Comparison of ENCODE assay signal across 17 cellular contexts in the genomic region with DNA sequence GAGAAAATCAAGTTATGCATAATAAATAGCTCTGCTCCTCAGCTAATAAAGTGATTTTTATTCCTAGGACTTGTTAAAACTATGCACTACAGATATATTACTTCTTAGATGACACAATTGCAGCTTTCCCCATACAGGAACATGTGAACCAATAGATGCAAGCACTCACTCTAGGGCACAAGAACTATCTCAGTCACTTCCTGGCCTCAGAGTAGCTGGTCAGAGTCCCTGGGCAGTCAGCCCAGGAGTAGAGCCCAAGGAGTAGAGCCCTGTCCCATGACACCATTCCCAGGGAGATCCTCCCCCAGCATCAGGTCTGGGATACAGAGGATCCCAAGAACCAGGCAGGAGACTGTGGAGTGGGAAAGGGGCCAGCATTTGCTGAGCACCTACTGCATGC. TPM values are rescaled to one million over a fixed set of nuclear protein-coding genes. Genes with fewer than 3 reads are reported as not detected.
DNase-seq lines count a peak whose midpoint lies in the region; ATAC-seq and TF ChIP-seq lines count a peak whose summit lies in the region.
"Had no signal": no experiment of that assay in that cellular context is flagged by ENCODE, and none has a peak within 500 bp of the region (broad histone marks: within the 10 kb centered on the region; RNA-seq: fewer than 3 reads in every experiment).

No MANE protein-coding gene starts in this region.

- no peaks in the 10 kb centered on the region for H3K36me3 Mint-ChIP-seq in osteocyte (ENCODE audit: unreplicated experiment)

- peak overlapping the region; percentile 48 for H3K27ac Mint-ChIP-seq in osteocyte (ENCODE audit: unreplicated experiment)
- H3K27ac Mint-ChIP-seq: nephron progenitor cell had no signal

- H3K4me1 Mint-ChIP-seq in osteocyte (ENCODE audit: unreplicated experiment) = peaks cover 87% of the 10 kb centered on the region

- H3K4me1 ChIP-seq in esophagus squamous epithelium = peaks cover 36 to 94% (median 46%) of the 10 kb centered on the region in 3 donors

- ATAC-seq in HG03457 (IDR thresholded peaks at IDR 0.05; ENCODE audit: unreplicated experiment) = no peak
- ATAC-seq: activated T-cell treated with anti-CD3 and anti-CD28 coated beads, Interleukin-2, amount 50 U/mL, for 4 hours had no signal

- TF ChIP-seq CTCF in esophagus squamous epithelium (IDR thresholded peaks at IDR 0.05) (no peak), osteocyte (IDR thresholded peaks at IDR 0.05) (no peak)

- peak overlapping the region; percentile 54 for H3K4me3 Mint-ChIP-seq in osteocyte (ENCODE audit: unreplicated experiment)
- H3K4me3 Mint-ChIP-seq: activated T-cell treated with anti-CD3 and anti-CD28 coated beads, Interleukin-2, amount 50 U/mL, for 4 hours; CD14-positive monocyte; nephron progenitor cell had no signal

- intact Hi-C loops in esophagus squamous epithelium (cut with DNase I) = no loop called here

- no peaks in the 10 kb centered on the region for H3K27me3 Mint-ChIP-seq in osteocyte (ENCODE audit: unreplicated experiment)

- H3K36me3 ChIP-seq in esophagus squamous epithelium = no peaks in the 10 kb centered on the region
- H3K36me3 ChIP-seq: WERI-Rb-1 had no signal

- no peak overlapping the region for H3K4me3 ChIP-seq in esophagus squamous epithelium

- no peaks in the 10 kb centered on the region for H3K27me3 ChIP-seq in esophagus squamous epithelium

- no peaks in the 10 kb centered on the region for H3K9me3 Mint-ChIP-seq in osteocyte (ENCODE audit: unreplicated experiment)
- H3K9me3 Mint-ChIP-seq: activated T-cell treated with anti-CD3 and anti-CD28 coated beads, Interleukin-2, amount 50 U/mL, for 4 hours; CD14-positive monocyte; nephron progenitor cell had no signal

- no peaks in the 10 kb centered on the region for H3K9me3 ChIP-seq in esophagus squamous epithelium

- TF ChIP-seq POLR2A in esophagus squamous epithelium (IDR thresholded peaks at IDR 0.05) = no peak

- H3K27ac ChIP-seq in esophagus squamous epithelium = peak overlapping the region in 3 of 4 donors; percentile 75 to 82 (median 79)
- H3K27ac ChIP-seq: WERI-Rb-1 had no signal

- DNase-seq in AG08396 (ENCODE audit: low spot score) (peak; percentile 75), LHCN-M2 (ENCODE audit: low read depth) (peak; percentile 41), esophagus squamous epithelium (lab: John Stamatoyannopoulos, UW) (no peak), osteocyte (ENCODE audit: extremely low spot score, unreplicated experiment) (no peak), 8988T (no peak), inferior parietal cortex (ENCODE audit: extremely low spot score) (no peak)
- no peak for DNase-seq in activated CD4-positive, alpha-beta T cell treated with anti-CD3 and anti-CD28 coated beads for 4 hours
- DNase-seq: activated T-cell treated with anti-CD3 and anti-CD28 coated beads, Interleukin-2, amount 50 U/mL, for 4 hours; erythroblast; kidney glomerular epithelial cell; NCI-H1417 treated with DMSO at 0.1 percent for 48 hours; NCI-H526; nephron progenitor cell; SHP77; WERI-Rb-1 had no signal

RNA-seq across cellular contexts. Expression of gene TNS1, which starts 2.7 kb away (rescaled TPM):
- 47.8 and 53.4 TPM in 2 replicates for total RNA-seq in LHCN-M2 (2014; rRNA removed)
- polyA plus RNA-seq in LHCN-M2 (2012) = 44.0 TPM
- 100 to 1,000 TPM in 1 of 4 donors, 10 to 100 TPM in 3; 34.7 to 201 (median 59.2) TPM for total RNA-seq in esophagus squamous epithelium
- total RNA-seq in osteocyte = 80.8 and 82.5 TPM in 2 replicates

Comparison
In these comparisons a context has a peak if more than half of its experiments do, and no peak if none do; other contexts are left out.
1. DNase-seq: peak in AG08396 (single experiment) and LHCN-M2 (single experiment); none in esophagus squamous epithelium (single experiment), osteocyte (single experiment), 8988T (single experiment), inferior parietal cortex (single experiment) and activated CD4-positive, alpha-beta T cell treated with anti-CD3 and anti-CD28 coated beads for 4 hours (0 of 2).